In the genomic region with DNA sequence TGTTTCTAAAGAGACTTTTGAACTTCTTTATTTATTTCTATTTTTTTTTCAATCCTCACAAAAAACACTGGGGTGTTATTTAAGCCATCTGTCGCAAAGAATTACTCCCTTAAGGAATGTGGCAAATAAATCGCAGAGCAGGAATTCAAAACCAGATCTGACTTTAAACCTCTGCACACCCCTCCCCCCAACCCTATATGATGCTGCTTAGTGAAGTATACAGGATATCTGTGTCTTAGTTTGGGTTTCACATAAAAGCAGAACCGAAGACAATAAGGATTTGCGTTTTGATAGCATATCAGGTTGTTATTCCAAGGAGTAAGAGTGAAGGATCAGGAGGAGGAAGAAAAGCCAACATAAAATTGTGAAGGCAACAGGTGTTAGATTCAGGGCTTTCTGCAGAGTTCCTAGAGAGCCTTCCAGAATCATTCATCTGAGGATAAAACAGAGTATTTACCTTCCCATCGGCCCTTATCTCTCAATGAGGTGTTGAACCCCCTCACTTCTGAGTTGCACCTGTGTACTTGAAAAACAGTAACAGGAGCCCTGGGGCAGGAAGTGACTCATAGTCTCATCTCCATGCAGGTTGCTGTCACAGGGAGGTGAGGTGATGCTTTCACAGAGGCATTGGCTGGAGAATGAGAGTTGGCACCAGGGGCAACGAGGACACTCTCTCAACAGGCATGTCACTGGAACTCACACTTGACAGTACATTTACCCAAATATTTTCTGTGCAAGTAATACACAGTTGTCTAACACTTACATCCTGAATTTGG, we compare ENCODE assay signal across 1 cellular context.
TF ChIP-seq lines count a peak whose summit lies in the region.

No MANE protein-coding gene starts in this region.

TF ChIP-seq in GM12878, 131 proteins besides CTCF, POLR2A, EP300 and RAD21:
- no peak for TF ChIP-seq HDGF (IDR thresholded peaks at IDR 0.05)
- TF ChIP-seq SMAD1 (IDR thresholded peaks at IDR 0.05; ENCODE audit: low read depth, partially characterized antibody): no peak
- TF ChIP-seq CHD4 (IDR thresholded peaks at IDR 0.05): no peak
- no peak for TF ChIP-seq MEF2A (IDR thresholded peaks at IDR 0.05; ENCODE audit: insufficient read depth, low read depth, low read length)
- no peak for TF ChIP-seq FOXK2 (IDR thresholded peaks at IDR 0.05)
- TF ChIP-seq, protein P1, sequence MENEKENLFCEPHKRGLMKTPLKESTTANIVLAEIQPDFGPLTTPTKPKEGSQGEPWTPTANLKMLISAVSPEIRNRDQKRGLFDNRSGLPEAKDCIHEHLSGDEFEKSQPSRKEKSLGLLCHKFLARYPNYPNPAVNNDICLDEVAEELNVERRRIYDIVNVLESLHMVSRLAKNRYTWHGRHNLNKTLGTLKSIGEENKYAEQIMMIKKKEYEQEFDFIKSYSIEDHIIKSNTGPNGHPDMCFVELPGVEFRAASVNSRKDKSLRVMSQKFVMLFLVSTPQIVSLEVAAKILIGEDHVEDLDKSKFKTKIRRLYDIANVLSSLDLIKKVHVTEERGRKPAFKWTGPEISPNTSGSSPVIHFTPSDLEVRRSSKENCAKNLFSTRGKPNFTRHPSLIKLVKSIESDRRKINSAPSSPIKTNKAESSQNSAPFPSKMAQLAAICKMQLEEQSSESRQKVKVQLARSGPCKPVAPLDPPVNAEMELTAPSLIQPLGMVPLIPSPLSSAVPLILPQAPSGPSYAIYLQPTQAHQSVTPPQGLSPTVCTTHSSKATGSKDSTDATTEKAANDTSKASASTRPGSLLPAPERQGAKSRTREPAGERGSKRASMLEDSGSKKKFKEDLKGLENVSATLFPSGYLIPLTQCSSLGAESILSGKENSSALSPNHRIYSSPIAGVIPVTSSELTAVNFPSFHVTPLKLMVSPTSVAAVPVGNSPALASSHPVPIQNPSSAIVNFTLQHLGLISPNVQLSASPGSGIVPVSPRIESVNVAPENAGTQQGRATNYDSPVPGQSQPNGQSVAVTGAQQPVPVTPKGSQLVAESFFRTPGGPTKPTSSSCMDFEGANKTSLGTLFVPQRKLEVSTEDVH (IDR thresholded peaks at IDR 0.05; ENCODE audit: low read depth, partially characterized antibody): no peak
- no peak for TF ChIP-seq HDAC2 (IDR thresholded peaks at IDR 0.05)
- TF ChIP-seq SREBF1 (IDR thresholded peaks at IDR 0.05; ENCODE audit: low read length): no peak
- TF ChIP-seq, protein P2, sequence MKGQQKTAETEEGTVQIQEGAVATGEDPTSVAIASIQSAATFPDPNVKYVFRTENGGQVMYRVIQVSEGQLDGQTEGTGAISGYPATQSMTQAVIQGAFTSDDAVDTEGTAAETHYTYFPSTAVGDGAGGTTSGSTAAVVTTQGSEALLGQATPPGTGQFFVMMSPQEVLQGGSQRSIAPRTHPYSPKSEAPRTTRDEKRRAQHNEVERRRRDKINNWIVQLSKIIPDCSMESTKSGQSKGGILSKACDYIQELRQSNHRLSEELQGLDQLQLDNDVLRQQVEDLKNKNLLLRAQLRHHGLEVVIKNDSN (IDR thresholded peaks at IDR 0.05; ENCODE audit: borderline replicate concordance, extremely low read length, insufficient read depth, low read depth, low read length): no peak
- TF ChIP-seq KDM1A (IDR thresholded peaks at IDR 0.05; ENCODE audit: borderline replicate concordance): no peak
- TF ChIP-seq GABPA (IDR thresholded peaks at IDR 0.05; ENCODE audit: low read depth): no peak
